In the genomic region with DNA sequence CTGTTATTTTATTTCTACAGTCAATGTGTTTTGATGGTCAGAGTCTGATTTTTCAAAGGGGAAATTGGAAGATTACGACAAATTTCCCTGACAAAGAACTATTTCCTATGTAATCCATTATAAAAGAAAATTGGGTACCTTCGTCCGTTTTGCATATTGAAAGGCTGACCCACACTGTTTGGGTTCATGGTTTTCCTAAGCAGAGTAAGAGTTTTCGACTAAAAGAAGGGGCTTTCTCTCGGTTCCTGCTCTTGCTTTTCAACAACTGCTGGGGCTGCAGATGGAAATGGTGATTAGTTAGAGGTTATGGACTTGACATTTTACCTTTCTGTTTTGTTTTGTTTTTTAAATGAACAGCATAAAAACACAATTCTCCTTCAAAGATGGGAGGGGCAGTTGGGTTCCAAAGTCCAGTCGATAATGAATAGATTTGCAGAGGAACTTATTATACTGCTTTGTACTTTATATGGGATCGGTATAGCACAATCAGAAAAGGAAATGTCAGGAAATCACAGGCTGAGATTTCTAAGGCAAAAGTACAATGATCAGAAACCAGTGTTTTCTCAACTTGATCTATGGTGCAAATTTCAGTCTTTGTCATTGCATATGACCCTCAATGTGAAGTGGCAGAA, we compare ENCODE assay signal across 10 cellular contexts. TPM values are rescaled to one million over a fixed set of nuclear protein-coding genes. Genes with fewer than 3 reads are reported as not detected.
DNase-seq lines count a peak whose midpoint lies in the region; ATAC-seq, FAIRE-seq and TF ChIP-seq lines count a peak whose summit lies in the region.
"Had no signal": no experiment of that assay in that cellular context is flagged by ENCODE, and none has a peak within 500 bp of the region (broad histone marks: within the 10 kb centered on the region; RNA-seq: fewer than 3 reads in every experiment).

No MANE protein-coding gene starts in this region.

- H3K4me1 ChIP-seq in H1 (replicated peaks in 1 of 4; ENCODE audit: control insufficient read depth in 3 of 4, insufficient read depth in 4 of 4, low read length in 3 of 4) (peaks cover 0 to 17% (median 4%) of the 10 kb centered on the region in 4 experiments; a peak in 4 of 7 replicates), vagina (no peaks in the 10 kb centered on the region)

- no peak overlapping the region for H4K8ac ChIP-seq in H1 (ENCODE audit: extremely low read depth, insufficient read depth, low read length)

- no peaks in the 10 kb centered on the region for H3K36me3 Mint-ChIP-seq in nephron (ENCODE audit: low read depth)
- H3K36me3 Mint-ChIP-seq: naive B cell had no signal

- WGBS in H1 (ENCODE audit: extremely low coverage in 1 of 2, insufficient coverage in 1 of 2, insufficient read length in 1 of 2, insufficient replicate concordance in 2 of 2, low coverage in 1 of 2, low lambda C conversion rate in 2 of 2, missing lambda C conversion rate in 1 of 2), 2 experiments: 35% methylated on average over 7 of the region's 7 CpGs; no CpG with 5 or more reads in 1 of the 2 experiments

- DNase-seq in Right ventricle myocardium superior (no peak), left ventricle myocardium superior (no peak), H1 (ENCODE audit: low read depth in 1 of 2, low spot score in 2 of 2) (no peak), vagina (ENCODE audit: extremely low spot score in 2 of 2) (no peak), NK-92 (lab: John Stamatoyannopoulos, UW; ENCODE audit: unreplicated experiment) (no peak), HCEC 1CT (no peak), EL (no peak)
- DNase-seq: KG1, naive B cell had no signal

- H3K79me2 ChIP-seq in H1 (ENCODE audit: control insufficient read depth in 1 of 2, insufficient read depth in 2 of 2, low read length in 2 of 2): no peaks in the 10 kb centered on the region

- TF ChIP-seq EP300 in H1 (IDR thresholded peaks at IDR 0.05; ENCODE audit: borderline replicate concordance in 1 of 2, low read depth in 2 of 2, low read length in 2 of 2): no peak

- H3K23ac ChIP-seq in H1 (ENCODE audit: insufficient read length): no peak overlapping the region

- no peak overlapping the region for H2BK12ac ChIP-seq in H1 (ENCODE audit: low read depth, low read length)

- H3K4me3 Mint-ChIP-seq in nephron: peak overlapping the region; percentile 81 to 90 (median 88)

- peaks cover 5% of the 10 kb centered on the region for H3K23me2 ChIP-seq in H1 (ENCODE audit: low read depth, low read length)

- H2BK15ac ChIP-seq in H1 (ENCODE audit: low read length): no peak overlapping the region

- H3K9me3 ChIP-seq in H1 (ENCODE audit: insufficient read depth in 2 of 2, low read depth in 1 of 2, low read length in 1 of 2) (no peaks in the 10 kb centered on the region), vagina (no peaks in the 10 kb centered on the region)

- H3K4me2 ChIP-seq in H1 (ENCODE audit: insufficient read depth in 1 of 2, low read depth in 2 of 2, low read length in 2 of 2): peak overlapping the region; percentile 84 to 100

- H3K27me3 ChIP-seq in H1 (replicated peaks in 1 of 4; ENCODE audit: control insufficient read depth in 3 of 4, extremely low read depth in 1 of 4, insufficient read depth in 3 of 4, low read length in 3 of 4) (peaks cover 0 to 5% (median under 1%) of the 10 kb centered on the region in 4 experiments; a peak in 3 of 7 replicates), vagina (no peaks in the 10 kb centered on the region)

- TF ChIP-seq RAD21 in H1 (IDR thresholded peaks at IDR 0.05 in 1 of 2, conservative IDR thresholded peaks at IDR 0.05 in 1 of 2; ENCODE audit: low read depth in 2 of 2, low read length in 2 of 2): no peak

- no peak overlapping the region for H3K9ac ChIP-seq in H1 (replicated peaks in 1 of 4; ENCODE audit: extremely low read depth in 1 of 4, low read depth in 3 of 4, low read length in 3 of 4)

- no peak overlapping the region for H3K14ac ChIP-seq in H1 (ENCODE audit: insufficient read length)

- no peak overlapping the region for H4K5ac ChIP-seq in H1 (ENCODE audit: insufficient read length, low read depth, low read length)

- no peak overlapping the region for H3K18ac ChIP-seq in H1 (ENCODE audit: extremely low read depth, low read length)

- H3K36me3 ChIP-seq in H1 (ENCODE audit: control insufficient read depth in 2 of 4, insufficient read depth in 4 of 4, low read length in 3 of 4) (no peaks in the 10 kb centered on the region), vagina (no peaks in the 10 kb centered on the region)

- H4K91ac ChIP-seq in H1 (replicated peaks; ENCODE audit: insufficient read length, low read length): no peak overlapping the region

- CTCF ChIA-PET in H1 (lab: Charles Lee; ENCODE audit: partially characterized antibody): no interaction called here

- H3K4ac ChIP-seq in H1 (replicated peaks; ENCODE audit: insufficient read length, low read depth, low read length): no peak overlapping the region

- no peaks in the 10 kb centered on the region for H4K20me1 ChIP-seq in H1 (replicated peaks in 1 of 2; ENCODE audit: control insufficient read depth in 1 of 2, insufficient read depth in 2 of 2, low read length in 2 of 2)

- no peak overlapping the region; the same call in 1 of the 2 replicates for H2BK5ac ChIP-seq in H1 (ENCODE audit: low read depth, low read length)

- intact Hi-C loops in Right ventricle myocardium superior (cut with DNase I): no loop called here
- intact Hi-C loops in left ventricle myocardium superior (cut with micrococcal nuclease): no loop called here
- intact Hi-C loops in vagina (cut with DNase I): no loop called here

- H2BK120ac ChIP-seq in H1 (replicated peaks; ENCODE audit: low read depth, low read length): no peak overlapping the region

- FAIRE-seq in H1 (lab: Jason Lieb, UNC): peak; percentile 13

- H3K56ac ChIP-seq in H1 (replicated peaks; ENCODE audit: insufficient read length, low read depth, low read length): no peak overlapping the region

- TF ChIP-seq CTCF in H1 (IDR thresholded peaks at IDR 0.05; ENCODE audit: control extremely low read depth in 1 of 3, insufficient read depth in 1 of 3, low read depth in 1 of 3, low read length in 3 of 3) (no peak), nephron (IDR thresholded peaks at IDR 0.05; ENCODE audit: unreplicated experiment in 3 of 3) (no peak), vagina (IDR thresholded peaks at IDR 0.05) (no peak)

- H2AK5ac ChIP-seq in H1 (ENCODE audit: low read depth, low read length): no peak overlapping the region

- H3K9me3 Mint-ChIP-seq in nephron: no peaks in the 10 kb centered on the region
- H3K9me3 Mint-ChIP-seq: naive B cell had no signal

- H2AFZ ChIP-seq in H1 (ENCODE audit: low read length): no peak overlapping the region

- TF ChIP-seq POLR2A in H1 (IDR thresholded peaks at IDR 0.05; ENCODE audit: control extremely low read depth in 1 of 2, low read depth in 2 of 2, low read length in 2 of 2): no peak
- no peak for TF ChIP-seq POLR2A in vagina (IDR thresholded peaks at IDR 0.05)

- H2BK20ac ChIP-seq in H1 (ENCODE audit: low read length): no peak overlapping the region

- POLR2A ChIA-PET in H1 (lab: Charles Lee; ENCODE audit: partially characterized antibody): interaction anchor here (0.7 to 1.3 kb wide), 2 partner anchors 11 to 15 kb away, joined by 3 read pairs; no protein-coding TSS in a partner anchor

- H3K27ac ChIP-seq in H1 (ENCODE audit: low read depth, low read length) (no peak overlapping the region), vagina (no peak overlapping the region)

- H3K79me1 ChIP-seq in H1 (ENCODE audit: low read depth, low read length): no peaks in the 10 kb centered on the region

- H3K4me3 ChIP-seq in H1 (ENCODE audit: extremely low read depth in 1 of 4, insufficient read depth in 2 of 4, low read depth in 3 of 4, low read length in 4 of 4) (peak overlapping the region; percentile 44 to 58 (median 52); a peak in 7 of 8 replicates), vagina (peak overlapping the region; percentile 42)

- peak; percentile 14 for ATAC-seq in Right ventricle myocardium superior (ENCODE audit: poor library complexity)
- ATAC-seq in left ventricle myocardium superior: no peak

- peak overlapping the region; percentile 84 to 91 (median 88) for H3K27ac Mint-ChIP-seq in nephron
- H3K27ac Mint-ChIP-seq: naive B cell had no signal

- peaks cover 38% of the 10 kb centered on the region for H3K4me1 Mint-ChIP-seq in nephron

- H3K27me3 Mint-ChIP-seq in nephron (ENCODE audit: low read depth): no peaks in the 10 kb centered on the region

TF ChIP-seq in H1, 55 proteins besides CTCF, POLR2A, EP300 and RAD21:
- no peak for TF ChIP-seq BRCA1 (IDR thresholded peaks at IDR 0.05; ENCODE audit: low read depth, low read length)
TF ChIP-seq in H1: peak in this region for 0.

RNA-seq across cellular contexts. Expression of a gene that starts 1.0 kb away (rescaled TPM):
- total RNA-seq in Right ventricle myocardium superior: 2.6 TPM
- 2.7 TPM for total RNA-seq in left ventricle myocardium superior
- total RNA-seq in H1 (2021; fragmentation: NEBNext Ultra II Directional; extraction: Animal tissue kit (Norgen Biotek cat#: 25700)): not detected in 2 replicates
- polyA plus RNA-seq in H1 (2011; rRNA removed): not detected in 2 replicates
- polyA plus RNA-seq in H1 (2011; cell fraction: cytosol; rRNA removed): 0.13 TPM
- polyA plus RNA-seq in H1 (2011; cell fraction: nucleus; rRNA removed): not detected
- polyA plus RNA-seq in H1 (2012, experiment 1 of 2): 0.20 TPM in 1 of 4 replicates, not detected in the others
- polyA plus RNA-seq in H1 (2012, experiment 2 of 2): not detected
- polyA plus RNA-seq in H1 (2013, experiment 1 of 2): 0.12 TPM
- 0.22 TPM for polyA plus RNA-seq in H1 (2013, experiment 2 of 2)
- 0.20 and 0.38 TPM in 2 replicates for polyA minus RNA-seq in H1 (2011; rRNA and poly(A)+ RNA removed)
- polyA minus RNA-seq in H1 (2011; cell fraction: cytosol; rRNA and poly(A)+ RNA removed): not detected
- not detected for polyA minus RNA-seq in H1 (2011; cell fraction: nucleus; rRNA and poly(A)+ RNA removed)
- total RNA-seq in vagina: 1.5 TPM
